In genomic region chrX:154401918-154402621, GRCh38 we compare ENCODE assay signal across 13 cellular contexts. TPM values are rescaled to one million over a fixed set of nuclear protein-coding genes. Genes with fewer than 3 reads are reported as not detected.
DNase-seq lines count a peak whose midpoint lies in the region; ATAC-seq, FAIRE-seq and TF ChIP-seq lines count a peak whose summit lies in the region.
"Had no signal": no experiment of that assay in that cellular context is flagged by ENCODE, and none has a peak within 500 bp of the region (broad histone marks: within the 10 kb centered on the region; RNA-seq: fewer than 3 reads in every experiment).

No MANE protein-coding gene starts in this region.

- H3K4me2 ChIP-seq in PC-9, result no peak overlapping the region
- H3K4me2 ChIP-seq in H1 (ENCODE audit: insufficient read depth in 1 of 2, low read depth in 2 of 2, low read length in 2 of 2), result no peak overlapping the region

- no peak overlapping the region for H2BK12ac ChIP-seq in H1 (ENCODE audit: low read depth, low read length)

- peaks cover 43% of the 10 kb centered on the region for H3F3A ChIP-seq in PC-9 (ENCODE audit: insufficient read depth, low read depth)

- no peak overlapping the region for H2AFZ ChIP-seq in PC-9
- H2AFZ ChIP-seq in H1 (ENCODE audit: low read length), result no peak overlapping the region

- no peak for ATAC-seq in naive thymus-derived CD4-positive, alpha-beta T cell

- no peak overlapping the region for H3K4me3 Mint-ChIP-seq in naive thymus-derived CD4-positive, alpha-beta T cell

- H3K36me3 Mint-ChIP-seq in naive thymus-derived CD4-positive, alpha-beta T cell, result peaks cover 3 to 20% (median 16%) of the 10 kb centered on the region in 5 donors

- no peaks in the 10 kb centered on the region for H3K9me2 ChIP-seq in PC-9 (ENCODE audit: insufficient read depth)

- no peak overlapping the region for H3K18ac ChIP-seq in H1 (ENCODE audit: extremely low read depth, low read length)

- H4K20me1 ChIP-seq in PC-9 (ENCODE audit: insufficient read depth), result peaks cover 22% of the 10 kb centered on the region
- H4K20me1 ChIP-seq in H1 (replicated peaks in 1 of 2; ENCODE audit: control insufficient read depth in 1 of 2, insufficient read depth in 2 of 2, low read length in 2 of 2), result peaks cover 3 to 4% of the 10 kb centered on the region in 2 experiments

- H4K5ac ChIP-seq in H1 (ENCODE audit: insufficient read length, low read depth, low read length), result no peak overlapping the region

- no peak overlapping the region for H3K23ac ChIP-seq in H1 (ENCODE audit: insufficient read length)

- no peak overlapping the region for H2BK120ac ChIP-seq in H1 (replicated peaks; ENCODE audit: low read depth, low read length)

- DNase-seq in stimulated activated CD4-positive, alpha-beta T cell treated with anti-CD3 and anti-CD28 coated beads, Interleukin-15, amount 100 ng/mL, for 24 hours, result peak; percentile 34
- DNase-seq in stimulated activated CD4-positive, alpha-beta T cell treated with anti-CD3 and anti-CD28 coated beads, Interleukin-1b, Interleukin-23, amount 100 ng/mL, for 48 hours, result no peak
- peak; percentile 29 to 51 for DNase-seq in PC-9
- no peak for DNase-seq in H1 (ENCODE audit: low read depth in 1 of 2, low spot score in 2 of 2)
- no peak for DNase-seq in erythroblast (lab: John Stamatoyannopoulos, UW)
- no peak for DNase-seq in hypothalamus (lab: John Stamatoyannopoulos, UW)
- DNase-seq in naive thymus-derived CD4-positive, alpha-beta T cell, result no peak
- DNase-seq in SHP77 treated with DMSO at 0.1 percent for 48 hours (lab: John Stamatoyannopoulos, UW), result no peak
- DNase-seq: amniotic stem cell, NCI-H345, T1000 had no signal

- no peak overlapping the region for H2AK5ac ChIP-seq in H1 (ENCODE audit: low read depth, low read length)

- no peak for FAIRE-seq in H1 (lab: Jason Lieb, UNC)
- FAIRE-seq: GM18507 had no signal

- H3K23me2 ChIP-seq in H1 (ENCODE audit: low read depth, low read length), result peaks cover 6% of the 10 kb centered on the region; the same call in 1 of the 2 replicates

- peaks cover 20% of the 10 kb centered on the region for H3K36me3 ChIP-seq in PC-9 (ENCODE audit: low read depth)
- peaks cover 13 to 25% (median 19%) of the 10 kb centered on the region in 4 experiments for H3K36me3 ChIP-seq in H1 (ENCODE audit: control insufficient read depth in 2 of 4, insufficient read depth in 4 of 4, low read length in 3 of 4)
- H3K36me3 ChIP-seq in naive thymus-derived CD4-positive, alpha-beta T cell (ENCODE audit: control insufficient read depth in 2 of 3, insufficient read depth in 3 of 3, low read length in 3 of 3), result peaks cover 7 to 23% (median 11%) of the 10 kb centered on the region in 3 experiments

- peaks cover 0 to 11% (median 0%) of the 10 kb centered on the region in 11 donors for H3K9me3 Mint-ChIP-seq in naive thymus-derived CD4-positive, alpha-beta T cell

- H3K4me3 ChIP-seq in PC-9, result no peak overlapping the region
- H3K4me3 ChIP-seq in H1 (ENCODE audit: extremely low read depth in 1 of 4, insufficient read depth in 2 of 4, low read depth in 3 of 4, low read length in 4 of 4), result no peak overlapping the region
- H3K4me3 ChIP-seq in naive thymus-derived CD4-positive, alpha-beta T cell (ENCODE audit: low read length), result no peak overlapping the region
- H3K4me3 ChIP-seq: BLaER1 treated with 17β-estradiol and CSF1 and Interleukin-3, amounts not matched to agents 10 nM and 100 nM had no signal

- H3K4me1 ChIP-seq in PC-9 (replicated peaks; ENCODE audit: insufficient read depth), result peaks cover 6% of the 10 kb centered on the region
- peaks cover 0 to 6% (median 0%) of the 10 kb centered on the region in 4 experiments; a peak in 2 of 7 replicates for H3K4me1 ChIP-seq in H1 (replicated peaks in 1 of 4; ENCODE audit: control insufficient read depth in 3 of 4, insufficient read depth in 4 of 4, low read length in 3 of 4)
- peaks cover 10 to 14% of the 10 kb centered on the region in 2 donors for H3K4me1 ChIP-seq in naive thymus-derived CD4-positive, alpha-beta T cell (ENCODE audit: control insufficient read depth in 2 of 2, insufficient read depth in 2 of 2, low read length in 2 of 2)

- WGBS in H1 (ENCODE audit: extremely low coverage in 1 of 2, insufficient coverage in 1 of 2, insufficient read length in 1 of 2, insufficient replicate concordance in 2 of 2, low coverage in 1 of 2, low lambda C conversion rate in 2 of 2, missing lambda C conversion rate in 1 of 2), 2 experiments, result 79% methylated on average over 5 of the region's 6 CpGs; no CpG with 5 or more reads in 1 of the 2 experiments

- no peak overlapping the region for H3K14ac ChIP-seq in H1 (ENCODE audit: insufficient read length)

- TF ChIP-seq POLR2A in H1 (IDR thresholded peaks at IDR 0.05; ENCODE audit: control extremely low read depth in 1 of 2, low read depth in 2 of 2, low read length in 2 of 2) (peak in 1 of 2 experiments; percentile 52; a peak in 2 of 3 replicates), erythroblast (IDR thresholded peaks at IDR 0.05; ENCODE audit: low read length) (no peak)

- no peak overlapping the region for H2BK5ac ChIP-seq in H1 (ENCODE audit: low read depth, low read length)

- no peaks in the 10 kb centered on the region for H3K79me1 ChIP-seq in H1 (ENCODE audit: low read depth, low read length)

- TF ChIP-seq CTCF in PC-9 (conservative IDR thresholded peaks at IDR 0.05) (no peak), H1 (IDR thresholded peaks at IDR 0.05; ENCODE audit: control extremely low read depth in 1 of 3, insufficient read depth in 1 of 3, low read depth in 1 of 3, low read length in 3 of 3) (no peak)

- H3K56ac ChIP-seq in H1 (replicated peaks; ENCODE audit: insufficient read length, low read depth, low read length), result no peak overlapping the region

- H2BK15ac ChIP-seq in H1 (ENCODE audit: low read length), result no peak overlapping the region

- no peak for TF ChIP-seq EP300 in H1 (IDR thresholded peaks at IDR 0.05; ENCODE audit: borderline replicate concordance in 1 of 2, low read depth in 2 of 2, low read length in 2 of 2)

- no peak overlapping the region for H4K91ac ChIP-seq in H1 (replicated peaks; ENCODE audit: insufficient read length, low read length)

- CTCF ChIA-PET in PC-9 (lab: Charles Lee) (no interaction called here), H1 (lab: Charles Lee; ENCODE audit: partially characterized antibody) (interaction anchor here (0.8 kb wide), 1 partner anchor 28 kb away, joined by 3 read pairs; no protein-coding TSS in a partner anchor)
- CTCF ChIA-PET in naive thymus-derived CD4-positive, alpha-beta T cell (lab: Charles Lee), result no interaction called here

- no peak overlapping the region for H3K4ac ChIP-seq in H1 (replicated peaks; ENCODE audit: insufficient read length, low read depth, low read length)

- H4K8ac ChIP-seq in H1 (ENCODE audit: extremely low read depth, insufficient read depth, low read length), result no peak overlapping the region

- H3K79me2 ChIP-seq in PC-9 (ENCODE audit: low read depth) (peaks cover 24% of the 10 kb centered on the region), H1 (ENCODE audit: control insufficient read depth in 1 of 2, insufficient read depth in 2 of 2, low read length in 2 of 2) (peaks cover 0 to 15% of the 10 kb centered on the region in 2 experiments; a peak in 2 of 4 replicates)

- no peak for TF ChIP-seq RAD21 in H1 (IDR thresholded peaks at IDR 0.05 in 1 of 2, conservative IDR thresholded peaks at IDR 0.05 in 1 of 2; ENCODE audit: low read depth in 2 of 2, low read length in 2 of 2)

- no peaks in the 10 kb centered on the region for H3K9me3 ChIP-seq in PC-9 (ENCODE audit: insufficient read depth, low read depth)
- H3K9me3 ChIP-seq in H1 (ENCODE audit: insufficient read depth in 2 of 2, low read depth in 1 of 2, low read length in 1 of 2), result no peaks in the 10 kb centered on the region
- H3K9me3 ChIP-seq in naive thymus-derived CD4-positive, alpha-beta T cell (ENCODE audit: control insufficient read depth in 2 of 3, low read length in 3 of 3), result no peaks in the 10 kb centered on the region

- H3K27ac ChIP-seq in PC-9, result peak overlapping the region; percentile 97
- H3K27ac ChIP-seq in H1 (ENCODE audit: low read depth, low read length), result no peak overlapping the region
- no peak overlapping the region for H3K27ac ChIP-seq in naive thymus-derived CD4-positive, alpha-beta T cell (ENCODE audit: low read depth, low read length)

- POLR2A ChIA-PET in PC-9 (lab: Charles Lee; ENCODE audit: unreplicated experiment) (interaction anchor here (0.6 to 0.8 kb wide), 2 partner anchors 50 to 125 kb away, joined by 3 to 4 read pairs; no protein-coding TSS in a partner anchor), H1 (lab: Charles Lee; ENCODE audit: partially characterized antibody) (interaction anchor here (0.7 to 8.4 kb wide), 19 partner anchors 7 to 137 kb away, joined by 3 to 124 read pairs (median 4); partner anchors contain the start of genes DNASE1L1, EMD, FLNA and PLXNA3)
- POLR2A ChIA-PET in naive thymus-derived CD4-positive, alpha-beta T cell (lab: Charles Lee), result interaction anchor here (1.0 to 6.8 kb wide), 2 partner anchors 9 to 22 kb away, joined by 3 to 77 read pairs; partner anchors contain the start of genes DNASE1L1, EMD and TAFAZZIN

- H3K4me1 Mint-ChIP-seq in naive thymus-derived CD4-positive, alpha-beta T cell, result peaks cover 6 to 22% (median 14%) of the 10 kb centered on the region in 7 donors

- H3K27me3 Mint-ChIP-seq in naive thymus-derived CD4-positive, alpha-beta T cell, result peaks cover 0 to 5% (median 0%) of the 10 kb centered on the region in 5 donors

- H3K27me3 ChIP-seq in PC-9 (ENCODE audit: insufficient read depth, low read depth) (no peaks in the 10 kb centered on the region), H1 (replicated peaks in 1 of 4; ENCODE audit: control insufficient read depth in 3 of 4, extremely low read depth in 1 of 4, insufficient read depth in 3 of 4, low read length in 3 of 4) (no peaks in the 10 kb centered on the region)
- H3K27me3 ChIP-seq in naive thymus-derived CD4-positive, alpha-beta T cell (ENCODE audit: control insufficient read depth in 2 of 2, insufficient read depth in 2 of 2, low read length in 2 of 2), result no peaks in the 10 kb centered on the region

- no TSS peak for BruUV-seq in PC-9 (replicated peaks; lab: Mats Ljungman, UMichigan)

- intact Hi-C loops in PC-9 (cut with micrococcal nuclease; ENCODE audit: unreplicated experiment), result no loop called here
- intact Hi-C loops in naive thymus-derived CD4-positive, alpha-beta T cell (cut with micrococcal nuclease), result no loop called here

- no peak overlapping the region for H2BK20ac ChIP-seq in H1 (ENCODE audit: low read length)

- H3K9ac ChIP-seq in H1 (replicated peaks in 1 of 4; ENCODE audit: extremely low read depth in 1 of 4, low read depth in 3 of 4, low read length in 3 of 4), result no peak overlapping the region

- peak overlapping the region in 3 of 9 donors; percentile 21 to 50 (median 25) for H3K27ac Mint-ChIP-seq in naive thymus-derived CD4-positive, alpha-beta T cell

RNA-seq across cellular contexts. Expression of gene RPL10, which starts 3.9 kb away (rescaled TPM):
- total RNA-seq in PC-9 (2021), result 3,447 and 3,685 TPM in 2 replicates
- 2,633 and 2,739 TPM in 2 replicates for total RNA-seq in H1 (2021; fragmentation: NEBNext Ultra II Directional; extraction: Animal tissue kit (Norgen Biotek cat#: 25700))
- polyA plus RNA-seq in H1 (2011; rRNA removed), result 4,127 and 4,293 TPM in 2 replicates
- 5,761 TPM for polyA plus RNA-seq in H1 (2011; cell fraction: cytosol; rRNA removed)
- 3,153 TPM for polyA plus RNA-seq in H1 (2011; cell fraction: nucleus; rRNA removed)
- 3,130 to 3,861 TPM (median 3,536 TPM) in 4 replicates for polyA plus RNA-seq in H1 (2012, experiment 1 of 2)
- polyA plus RNA-seq in H1 (2012, experiment 2 of 2), result 7,339 TPM
- 3,375 TPM for polyA plus RNA-seq in H1 (2013, experiment 1 of 2)
- polyA plus RNA-seq in H1 (2013, experiment 2 of 2), result 3,168 TPM
- polyA minus RNA-seq in H1 (2011; rRNA and poly(A)+ RNA removed), result 1,237 and 1,471 TPM in 2 replicates
- polyA minus RNA-seq in H1 (2011; cell fraction: cytosol; rRNA and poly(A)+ RNA removed), result 1,290 TPM
- 850 TPM for polyA minus RNA-seq in H1 (2011; cell fraction: nucleus; rRNA and poly(A)+ RNA removed)
- 1,000 to 10,000 TPM; 2,926 to 5,130 (median 5,063) TPM for total RNA-seq in naive thymus-derived CD4-positive, alpha-beta T cell
- 1,000 to 10,000 TPM; 6,302 to 7,439 TPM for polyA plus RNA-seq in naive thymus-derived CD4-positive, alpha-beta T cell

RNA-seq across cellular contexts. Expression of gene DNASE1L1, which starts 7.0 kb away (rescaled TPM):
- 25.9 and 28.3 TPM in 2 replicates for total RNA-seq in PC-9 (2021)
- total RNA-seq in H1 (2021; fragmentation: NEBNext Ultra II Directional; extraction: Animal tissue kit (Norgen Biotek cat#: 25700)), result 8.7 and 10.3 TPM in 2 replicates
- 30.0 and 30.4 TPM in 2 replicates for polyA plus RNA-seq in H1 (2011; rRNA removed)
- 20.6 TPM for polyA plus RNA-seq in H1 (2011; cell fraction: cytosol; rRNA removed)
- 28.3 TPM for polyA plus RNA-seq in H1 (2011; cell fraction: nucleus; rRNA removed)
- 9.6 to 18.4 TPM (median 16.1 TPM) in 4 replicates for polyA plus RNA-seq in H1 (2012, experiment 1 of 2)
- polyA plus RNA-seq in H1 (2012, experiment 2 of 2), result 12.0 TPM
- 9.0 TPM for polyA plus RNA-seq in H1 (2013, experiment 1 of 2)
- 9.1 TPM for polyA plus RNA-seq in H1 (2013, experiment 2 of 2)
- 11.0 and 12.5 TPM in 2 replicates for polyA minus RNA-seq in H1 (2011; rRNA and poly(A)+ RNA removed)
- 10.4 TPM for polyA minus RNA-seq in H1 (2011; cell fraction: cytosol; rRNA and poly(A)+ RNA removed)
- polyA minus RNA-seq in H1 (2011; cell fraction: nucleus; rRNA and poly(A)+ RNA removed), result 7.4 TPM
- 10 to 100 TPM; 18.4 to 31.1 (median 21.7) TPM for total RNA-seq in naive thymus-derived CD4-positive, alpha-beta T cell
- polyA plus RNA-seq in naive thymus-derived CD4-positive, alpha-beta T cell, result 10 to 100 TPM; 11.1 to 19.6 TPM

RNA-seq across cellular contexts. Expression of gene TAFAZZIN, which starts 9.3 kb away (rescaled TPM):
- 95.8 and 134 TPM in 2 replicates for total RNA-seq in PC-9 (2021)
- total RNA-seq in H1 (2021; fragmentation: NEBNext Ultra II Directional; extraction: Animal tissue kit (Norgen Biotek cat#: 25700)), result 23.9 and 25.3 TPM in 2 replicates
- 28.6 and 42.8 TPM in 2 replicates for polyA plus RNA-seq in H1 (2011; rRNA removed)
- polyA plus RNA-seq in H1 (2011; cell fraction: cytosol; rRNA removed), result 41.9 TPM
- 150 TPM for polyA plus RNA-seq in H1 (2011; cell fraction: nucleus; rRNA removed)
- 23.5 to 41.0 TPM (median 34.1 TPM) in 4 replicates for polyA plus RNA-seq in H1 (2012, experiment 1 of 2)
- 26.1 TPM for polyA plus RNA-seq in H1 (2012, experiment 2 of 2)
- polyA plus RNA-seq in H1 (2013, experiment 1 of 2), result 28.9 TPM
- 26.1 TPM for polyA plus RNA-seq in H1 (2013, experiment 2 of 2)
- polyA minus RNA-seq in H1 (2011; rRNA and poly(A)+ RNA removed), result 13.4 and 17.8 TPM in 2 replicates
- 19.6 TPM for polyA minus RNA-seq in H1 (2011; cell fraction: cytosol; rRNA and poly(A)+ RNA removed)
- polyA minus RNA-seq in H1 (2011; cell fraction: nucleus; rRNA and poly(A)+ RNA removed), result 34.1 TPM
- 100 to 1,000 TPM in 3 of 5 experiments, 10 to 100 TPM in 2; 90.9 to 130 (median 108) TPM for total RNA-seq in naive thymus-derived CD4-positive, alpha-beta T cell
- 10 to 100 TPM; 40.4 to 46.4 TPM for polyA plus RNA-seq in naive thymus-derived CD4-positive, alpha-beta T cell

RNA-seq across cellular contexts. Expression of gene EMD, which starts 23.0 kb away (rescaled TPM):
- total RNA-seq in PC-9 (2021), result 132 and 164 TPM in 2 replicates
- total RNA-seq in H1 (2021; fragmentation: NEBNext Ultra II Directional; extraction: Animal tissue kit (Norgen Biotek cat#: 25700)), result 104 and 109 TPM in 2 replicates
- 45.5 and 128 TPM in 2 replicates for polyA plus RNA-seq in H1 (2011; rRNA removed)
- 88.6 TPM for polyA plus RNA-seq in H1 (2011; cell fraction: cytosol; rRNA removed)
- polyA plus RNA-seq in H1 (2011; cell fraction: nucleus; rRNA removed), result 218 TPM
- polyA plus RNA-seq in H1 (2012, experiment 1 of 2), result 84.6 to 114 TPM (median 106 TPM) in 4 replicates
- polyA plus RNA-seq in H1 (2012, experiment 2 of 2), result 104 TPM
- 71.7 TPM for polyA plus RNA-seq in H1 (2013, experiment 1 of 2)
- 72.0 TPM for polyA plus RNA-seq in H1 (2013, experiment 2 of 2)
- 21.4 and 56.1 TPM in 2 replicates for polyA minus RNA-seq in H1 (2011; rRNA and poly(A)+ RNA removed)
- 62.9 TPM for polyA minus RNA-seq in H1 (2011; cell fraction: cytosol; rRNA and poly(A)+ RNA removed)
- 71.8 TPM for polyA minus RNA-seq in H1 (2011; cell fraction: nucleus; rRNA and poly(A)+ RNA removed)
- 100 to 1,000 TPM in 2 of 5 experiments, 10 to 100 TPM in 3; 53.5 to 141 (median 89.9) TPM for total RNA-seq in naive thymus-derived CD4-positive, alpha-beta T cell
- polyA plus RNA-seq in naive thymus-derived CD4-positive, alpha-beta T cell, result 10 to 100 TPM; 31.5 to 34.6 TPM

RNA-seq across cellular contexts. Expression of gene ATP6AP1, which starts 26.4 kb away (rescaled TPM):
- total RNA-seq in PC-9 (2021), result 112 and 119 TPM in 2 replicates
- 44.6 and 46.7 TPM in 2 replicates for total RNA-seq in H1 (2021; fragmentation: NEBNext Ultra II Directional; extraction: Animal tissue kit (Norgen Biotek cat#: 25700))
- 80.8 and 87.8 TPM in 2 replicates for polyA plus RNA-seq in H1 (2011; rRNA removed)
- 58.9 TPM for polyA plus RNA-seq in H1 (2011; cell fraction: cytosol; rRNA removed)
- 94.7 TPM for polyA plus RNA-seq in H1 (2011; cell fraction: nucleus; rRNA removed)
- 46.4 to 57.5 TPM (median 56.2 TPM) in 4 replicates for polyA plus RNA-seq in H1 (2012, experiment 1 of 2)
- polyA plus RNA-seq in H1 (2012, experiment 2 of 2), result 65.0 TPM
- polyA plus RNA-seq in H1 (2013, experiment 1 of 2), result 70.2 TPM
- 69.9 TPM for polyA plus RNA-seq in H1 (2013, experiment 2 of 2)
- polyA minus RNA-seq in H1 (2011; rRNA and poly(A)+ RNA removed), result 45.2 and 52.0 TPM in 2 replicates
- 37.4 TPM for polyA minus RNA-seq in H1 (2011; cell fraction: cytosol; rRNA and poly(A)+ RNA removed)
- 21.0 TPM for polyA minus RNA-seq in H1 (2011; cell fraction: nucleus; rRNA and poly(A)+ RNA removed)
- 10 to 100 TPM; 37.8 to 63.3 (median 51.1) TPM for total RNA-seq in naive thymus-derived CD4-positive, alpha-beta T cell
- polyA plus RNA-seq in naive thymus-derived CD4-positive, alpha-beta T cell, result 100 to 1,000 TPM; 100 to 118 TPM

Comparison
In these comparisons a context has a peak if more than half of its experiments do, and no peak if none do; other contexts are left out.
1. DNase-seq: peak in stimulated activated CD4-positive, alpha-beta T cell treated with anti-CD3 and anti-CD28 coated beads, Interleukin-15, amount 100 ng/mL, for 24 hours (single experiment) and PC-9 (2 of 2); none in stimulated activated CD4-positive, alpha-beta T cell treated with anti-CD3 and anti-CD28 coated beads, Interleukin-1b, Interleukin-23, amount 100 ng/mL, for 48 hours (single experiment), H1 (0 of 2), erythroblast (0 of 2), hypothalamus (0 of 51), naive thymus-derived CD4-positive, alpha-beta T cell (0 of 9) and SHP77 treated with DMSO at 0.1 percent for 48 hours (single experiment).